8 cellular contexts compared by ENCODE assay signal in genomic region chr10:73956476-73957338, GRCh38. TPM values are rescaled to one million over a fixed set of nuclear protein-coding genes. Genes with fewer than 3 reads are reported as not detected.
A peak's percentile ranks its signal among the peaks of the same experiment; 100 is the strongest.
DNase-seq lines count a peak whose midpoint lies in the region; ATAC-seq, FAIRE-seq and TF ChIP-seq lines count a peak whose summit lies in the region.

No MANE protein-coding gene starts in this region.

- no peaks in the 10 kb centered on the region for H3K9me3 ChIP-seq in mesodermal cell (ENCODE audit: control insufficient read depth, low read length)

- H3K4me1 ChIP-seq in mesodermal cell (ENCODE audit: control insufficient read depth, insufficient read depth, low read length, poor library complexity, severe bottlenecking), result peaks cover 10% of the 10 kb centered on the region

- no peak for TF ChIP-seq CTCF in bronchial epithelial cell (IDR thresholded peaks at IDR 0.05; ENCODE audit: insufficient read depth, low read length, severe bottlenecking)

- H3K36me3 ChIP-seq in bronchial epithelial cell (ENCODE audit: control insufficient read depth, insufficient read depth, low read length) (no peaks in the 10 kb centered on the region), mesodermal cell (ENCODE audit: control insufficient read depth, insufficient read depth, low read length) (no peaks in the 10 kb centered on the region), H7 (replicated peaks; ENCODE audit: control insufficient read depth, insufficient read depth, low read length) (no peaks in the 10 kb centered on the region)

- DNase-seq in activated CD4-positive, alpha-beta T cell treated with anti-CD3 and anti-CD28 coated beads for 4 hours, result peak; percentile 16 to 25
- no peak for DNase-seq in activated CD4-positive, alpha-beta T cell treated with anti-CD3 and anti-CD28 coated beads, Interleukin-2, amount 50 U/mL, for 1 hour
- peak; percentile 61 for DNase-seq in RPMI8226
- DNase-seq in bronchial epithelial cell (ENCODE audit: low read depth), result peak; percentile 30
- no peak for DNase-seq in NCI-H2227 (lab: John Stamatoyannopoulos, UW; ENCODE audit: unreplicated experiment)
- no peak for DNase-seq in H7

- H3K27me3 ChIP-seq in bronchial epithelial cell (ENCODE audit: control insufficient read depth, insufficient read depth, low read length) (no peaks in the 10 kb centered on the region), H7 (ENCODE audit: control insufficient read depth, insufficient read depth, low read length) (no peaks in the 10 kb centered on the region)

- H3K4me3 ChIP-seq in bronchial epithelial cell (ENCODE audit: low read depth, low read length) (no peak overlapping the region), mesodermal cell (ENCODE audit: extremely low read depth, insufficient read depth, low read length, poor library complexity, severe bottlenecking) (no peak overlapping the region), H7 (ENCODE audit: insufficient read depth, low read depth, low read length) (no peak overlapping the region)

- peak; percentile 27 for ATAC-seq in HG03025 (IDR thresholded peaks at IDR 0.05; ENCODE audit: low FRiP score, unreplicated experiment)

- peak overlapping the region; percentile 66 for H3K27ac ChIP-seq in mesodermal cell (ENCODE audit: low read depth, low read length, severe bottlenecking)

- no peak for FAIRE-seq in bronchial epithelial cell (lab: Jason Lieb, UNC)

- 73 to 76% methylated on average over 3 to 8 of the region's 9 CpGs for WGBS in mesodermal cell (ENCODE audit: insufficient coverage in 2 of 2), 2 experiments

RNA-seq across cellular contexts. Expression of gene VCL, which starts 41.2 kb away (rescaled TPM):
- 40.8 and 52.6 TPM in 2 replicates for total RNA-seq in bronchial epithelial cell
- 177 TPM for polyA plus RNA-seq in mesodermal cell (2013, experiment 1 of 2)
- 162 TPM for polyA plus RNA-seq in mesodermal cell (2013, experiment 2 of 2)
- total RNA-seq in H7 (2014; rRNA removed; shearing (Covaris generic)), result 194 and 200 TPM in 2 replicates

RNA-seq across cellular contexts. Expression of gene PLAU, which starts 45.8 kb away (rescaled TPM):
- total RNA-seq in bronchial epithelial cell, result 26.3 and 30.0 TPM in 2 replicates
- 125 TPM for polyA plus RNA-seq in mesodermal cell (2013, experiment 1 of 2)
- polyA plus RNA-seq in mesodermal cell (2013, experiment 2 of 2), result 104 TPM
- 25.4 and 29.5 TPM in 2 replicates for total RNA-seq in H7 (2014; rRNA removed; shearing (Covaris generic))

Comparison
In these comparisons a context has a peak if more than half of its experiments do, and no peak if none do; other contexts are left out.
1. DNase-seq: peak in activated CD4-positive, alpha-beta T cell treated with anti-CD3 and anti-CD28 coated beads for 4 hours (2 of 2), RPMI8226 (single experiment) and bronchial epithelial cell (single experiment); none in activated CD4-positive, alpha-beta T cell treated with anti-CD3 and anti-CD28 coated beads, Interleukin-2, amount 50 U/mL, for 1 hour (single experiment), NCI-H2227 (single experiment) and H7 (single experiment).